21 cellular contexts compared by ENCODE assay signal in genomic region chr18:64095056-64095455, GRCh38. TPM values are rescaled to one million over a fixed set of nuclear protein-coding genes. Genes with fewer than 3 reads are reported as not detected.
DNase-seq lines count a peak whose midpoint lies in the region; ATAC-seq and TF ChIP-seq lines count a peak whose summit lies in the region.
"Had no signal": no experiment of that assay in that cellular context is flagged by ENCODE, and none has a peak within 500 bp of the region (broad histone marks: within the 10 kb centered on the region; RNA-seq: fewer than 3 reads in every experiment).

No MANE protein-coding gene starts in this region.

- H2BK15ac ChIP-seq in H9 (ENCODE audit: low read depth, low read length) = no peak overlapping the region

- H3K27ac ChIP-seq in GM23338 (ENCODE audit: low read depth) (no peak overlapping the region), H9 (ENCODE audit: insufficient read length, low read depth, low read length) (no peak overlapping the region), SJCRH30 (no peak overlapping the region)

- no peak overlapping the region for H3K9ac ChIP-seq in H9 (ENCODE audit: extremely low read depth, insufficient read length, low read length)

- H2BK12ac ChIP-seq in H9 (ENCODE audit: insufficient read length, low read depth, low read length) = no peak overlapping the region

- no peak overlapping the region for H3K27ac Mint-ChIP-seq in GM23338
- peak overlapping the region in 2 of 3 experiments; percentile 62 to 85; a peak in 3 of 7 replicates for H3K27ac Mint-ChIP-seq in H9
- no peak overlapping the region for H3K27ac Mint-ChIP-seq in WTC11
- H3K27ac Mint-ChIP-seq in progenitor cell of endocrine pancreas = peak overlapping the region; percentile 18
- H3K27ac Mint-ChIP-seq: CD4-positive, alpha-beta memory T cell had no signal

- H3K9me3 ChIP-seq in H9 (ENCODE audit: control insufficient read depth, low read depth, low read length) (no peaks in the 10 kb centered on the region), SJCRH30 (replicated peaks) (no peaks in the 10 kb centered on the region)

- H3K4me1 Mint-ChIP-seq in GM23338 = peaks cover 14% of the 10 kb centered on the region
- H3K4me1 Mint-ChIP-seq in H9 = peaks cover 16 to 22% of the 10 kb centered on the region in 2 experiments
- H3K4me1 Mint-ChIP-seq in WTC11 = peaks cover 13% of the 10 kb centered on the region
- peaks cover 18% of the 10 kb centered on the region for H3K4me1 Mint-ChIP-seq in progenitor cell of endocrine pancreas (ENCODE audit: low read depth)
- H3K4me1 Mint-ChIP-seq: CD4-positive, alpha-beta memory T cell had no signal

- no peaks in the 10 kb centered on the region for H3K23me2 ChIP-seq in H9 (ENCODE audit: insufficient read length, low read depth, low read length, poor library complexity, severe bottlenecking)

- H3K79me2 ChIP-seq in GM23338 (replicated peaks; ENCODE audit: insufficient read depth) (no peaks in the 10 kb centered on the region), H9 (ENCODE audit: insufficient read depth, low read length) (no peaks in the 10 kb centered on the region)

- DNase-seq in GM23338 (ENCODE audit: low spot score) (no peak), H9 (no peak), WTC11 (ENCODE audit: low spot score) (no peak), progenitor cell of endocrine pancreas (ENCODE audit: low spot score, unreplicated experiment) (no peak), UCSD-AML1 (lab: John Stamatoyannopoulos, UW; ENCODE audit: unreplicated experiment) (no peak), SJCRH30 (no peak)
- DNase-seq: C1 segment of cervical spinal cord; Calu3; CD4-positive, alpha-beta memory T cell; COR-L47; DMS53; DMS79 treated with DMSO at 0.1 percent for 48 hours; GF-D8; HCEC 1CT had no signal

- POLR2A ChIA-PET in WTC11 (lab: Charles Lee) = interaction anchor here (1.4 kb wide), 1 partner anchor 57 kb away, joined by 3 read pairs; no protein-coding TSS in a partner anchor

- no peaks in the 10 kb centered on the region for H3K9me3 Mint-ChIP-seq in GM23338
- no peaks in the 10 kb centered on the region for H3K9me3 Mint-ChIP-seq in H9
- H3K9me3 Mint-ChIP-seq in WTC11 = peaks cover 3% of the 10 kb centered on the region; the same call in 1 of the 2 replicates
- H3K9me3 Mint-ChIP-seq in progenitor cell of endocrine pancreas (ENCODE audit: low read depth) = no peaks in the 10 kb centered on the region
- H3K9me3 Mint-ChIP-seq: CD4-positive, alpha-beta memory T cell had no signal

- H4K20me1 ChIP-seq in GM23338 (replicated peaks; ENCODE audit: insufficient read depth) (no peaks in the 10 kb centered on the region), H9 (ENCODE audit: control insufficient read depth, insufficient read depth, insufficient read length) (no peaks in the 10 kb centered on the region)

- no peaks in the 10 kb centered on the region for H3K79me1 ChIP-seq in H9 (ENCODE audit: insufficient read depth, low read depth, low read length, poor library complexity, severe bottlenecking)

- no peak overlapping the region for H3K14ac ChIP-seq in H9 (ENCODE audit: insufficient read depth, low read length)

- CTCF ChIA-PET in WTC11 (lab: Charles Lee) = interaction anchor here (0.5 to 1.3 kb wide), 4 partner anchors 57 to 236 kb away, joined by 3 to 6 read pairs (median 4); no protein-coding TSS in a partner anchor

- no peak overlapping the region for H4K8ac ChIP-seq in H9 (replicated peaks; ENCODE audit: insufficient read length, low read depth, low read length)

- no peaks in the 10 kb centered on the region for H3F3A ChIP-seq in GM23338 (replicated peaks; ENCODE audit: low read depth)

- H4K91ac ChIP-seq in H9 (ENCODE audit: insufficient read length, low read depth, low read length) = no peak overlapping the region

- H2BK5ac ChIP-seq in H9 (ENCODE audit: insufficient read length, low read length) = no peak overlapping the region

- H3K56ac ChIP-seq in H9 (ENCODE audit: insufficient read length, low read depth, low read length) = no peak overlapping the region

- H3K4me1 ChIP-seq in GM23338 (ENCODE audit: insufficient read depth) (no peaks in the 10 kb centered on the region), H9 (ENCODE audit: insufficient read depth, low read length) (no peaks in the 10 kb centered on the region; the same call in 1 of the 2 replicates), SJCRH30 (no peaks in the 10 kb centered on the region)

- H2AK5ac ChIP-seq in H9 (ENCODE audit: insufficient read length, low read length) = no peak overlapping the region

- no peak overlapping the region for H3K4me3 ChIP-seq in GM23338
- no peak overlapping the region for H3K4me3 ChIP-seq in SJCRH30

- no peak overlapping the region for H3K18ac ChIP-seq in H9 (ENCODE audit: insufficient read length, low read depth, low read length)

- H2AFZ ChIP-seq in GM23338 (peak overlapping the region; percentile 19; the same call in 1 of the 2 replicates), H9 (ENCODE audit: low read length) (no peak overlapping the region)

- no peak overlapping the region for H2BK120ac ChIP-seq in H9 (ENCODE audit: low read depth, low read length, poor library complexity, severe bottlenecking)

- no peaks in the 10 kb centered on the region for H3K9me2 ChIP-seq in GM23338 (ENCODE audit: insufficient read depth)

- no peaks in the 10 kb centered on the region for H3K27me3 ChIP-seq in GM23338 (ENCODE audit: insufficient read depth)
- no peaks in the 10 kb centered on the region for H3K27me3 ChIP-seq in H9 (ENCODE audit: insufficient read depth, low read length)
- H3K27me3 ChIP-seq in SJCRH30 = no peaks in the 10 kb centered on the region

- TF ChIP-seq CTCF in GM23338 (conservative IDR thresholded peaks at IDR 0.05; ENCODE audit: low read depth in 2 of 2) (no peak), H9 (conservative IDR thresholded peaks at IDR 0.05) (no peak), WTC11 (IDR thresholded peaks at IDR 0.05) (no peak), progenitor cell of endocrine pancreas (IDR thresholded peaks at IDR 0.05; ENCODE audit: unreplicated experiment) (no peak)

- H3K36me3 Mint-ChIP-seq in GM23338 (ENCODE audit: low read depth) = no peaks in the 10 kb centered on the region
- no peaks in the 10 kb centered on the region for H3K36me3 Mint-ChIP-seq in H9 (ENCODE audit: insufficient read depth in 1 of 3, low read depth in 3 of 3)
- no peaks in the 10 kb centered on the region for H3K36me3 Mint-ChIP-seq in WTC11
- H3K36me3 Mint-ChIP-seq in progenitor cell of endocrine pancreas (ENCODE audit: insufficient read depth) = no peaks in the 10 kb centered on the region
- H3K36me3 Mint-ChIP-seq: CD4-positive, alpha-beta memory T cell had no signal

- ATAC-seq in GM23338 (peak; percentile 56; the same call in 2 of the 3 replicates), WTC11 (peak; percentile 62; the same call in 1 of the 2 replicates), GM18858 (IDR thresholded peaks at IDR 0.05; ENCODE audit: unreplicated experiment) (no peak)

- H3K4me3 Mint-ChIP-seq in GM23338 = no peak overlapping the region
- no peak overlapping the region for H3K4me3 Mint-ChIP-seq in H9
- no peak overlapping the region for H3K4me3 Mint-ChIP-seq in WTC11
- no peak overlapping the region for H3K4me3 Mint-ChIP-seq in progenitor cell of endocrine pancreas (ENCODE audit: low read depth)
- H3K4me3 Mint-ChIP-seq: CD4-positive, alpha-beta memory T cell had no signal

- H3K36me3 ChIP-seq in GM23338 (ENCODE audit: insufficient read depth) (no peaks in the 10 kb centered on the region), SJCRH30 (no peaks in the 10 kb centered on the region)

- no peak overlapping the region for H3T11ph ChIP-seq in H9 (ENCODE audit: low read length)

- WGBS in H9 (ENCODE audit: extremely low coverage, insufficient read length, low lambda C conversion rate) = no CpG with 5 or more reads among the region's 1 CpG

- H4K5ac ChIP-seq in H9 (ENCODE audit: insufficient read length, low read depth, low read length) = no peak overlapping the region

- H3K4ac ChIP-seq in H9 (ENCODE audit: low read depth, low read length) = no peak overlapping the region

- H2BK20ac ChIP-seq in H9 (ENCODE audit: low read depth, low read length, poor library complexity, severe bottlenecking) = no peak overlapping the region

- H3K4me2 ChIP-seq in GM23338 (no peak overlapping the region), H9 (ENCODE audit: insufficient read depth, insufficient read length, low read length) (no peak overlapping the region)

- no peaks in the 10 kb centered on the region for H3K27me3 Mint-ChIP-seq in GM23338 (ENCODE audit: insufficient read depth, low read depth, poor library complexity)
- H3K27me3 Mint-ChIP-seq in H9 (ENCODE audit: low read depth) = no peaks in the 10 kb centered on the region
- no peaks in the 10 kb centered on the region for H3K27me3 Mint-ChIP-seq in WTC11 (ENCODE audit: low read depth)
- no peaks in the 10 kb centered on the region for H3K27me3 Mint-ChIP-seq in progenitor cell of endocrine pancreas

- H3K23ac ChIP-seq in H9 (ENCODE audit: insufficient read length, low read depth, low read length) = no peak overlapping the region

TF ChIP-seq in GM23338, 12 proteins besides CTCF, POLR2A, EP300 and RAD21:
- TF ChIP-seq ZNF331 (CRISPR knock-in tag; IDR thresholded peaks at IDR 0.05; ENCODE audit: low read depth) = no peak

TF ChIP-seq in WTC11, 78 proteins besides CTCF, POLR2A, EP300 and RAD21:
- TF ChIP-seq ZNF232 (CRISPR knock-in tag; IDR thresholded peaks at IDR 0.05) (no peak), MLX (CRISPR knock-in tag; IDR thresholded peaks at IDR 0.05) (no peak), TP53 (CRISPR knock-in tag; IDR thresholded peaks at IDR 0.05) (no peak)

RNA-seq across cellular contexts. Expression of gene LINC00305, which starts 53.8 kb away (rescaled TPM):
- total RNA-seq in GM23338 (2014; rRNA removed; shearing (Covaris generic)) = not detected in 2 replicates
- not detected in 2 replicates for polyA plus RNA-seq in GM23338 (2016; fragmentation: Nextera tagmentation; extraction: Ambion mirVana)
- total RNA-seq in H9 (2021) (not detected in 2 replicates), WTC11 (2021) (not detected in 3 replicates), progenitor cell of endocrine pancreas (0.71 and 1.6 TPM in 2 replicates)
- not detected in 2 replicates for total RNA-seq in SJCRH30 (2014; rRNA removed; shearing (Covaris generic))
- total RNA-seq: A172; A673; Calu3; CD4-positive, alpha-beta memory T cell; Daoy; G401; H1 had no signal
- polyA plus RNA-seq: BJ; CD4-positive, alpha-beta memory T cell; H1 had no signal

Comparison
In these comparisons a context has a peak if more than half of its experiments do, and no peak if none do; other contexts are left out.
1. H3K27ac Mint-ChIP-seq: peak in H9 (2 of 3) and progenitor cell of endocrine pancreas (single experiment); none in GM23338 (single experiment) and WTC11 (single experiment).